In the genomic region with DNA sequence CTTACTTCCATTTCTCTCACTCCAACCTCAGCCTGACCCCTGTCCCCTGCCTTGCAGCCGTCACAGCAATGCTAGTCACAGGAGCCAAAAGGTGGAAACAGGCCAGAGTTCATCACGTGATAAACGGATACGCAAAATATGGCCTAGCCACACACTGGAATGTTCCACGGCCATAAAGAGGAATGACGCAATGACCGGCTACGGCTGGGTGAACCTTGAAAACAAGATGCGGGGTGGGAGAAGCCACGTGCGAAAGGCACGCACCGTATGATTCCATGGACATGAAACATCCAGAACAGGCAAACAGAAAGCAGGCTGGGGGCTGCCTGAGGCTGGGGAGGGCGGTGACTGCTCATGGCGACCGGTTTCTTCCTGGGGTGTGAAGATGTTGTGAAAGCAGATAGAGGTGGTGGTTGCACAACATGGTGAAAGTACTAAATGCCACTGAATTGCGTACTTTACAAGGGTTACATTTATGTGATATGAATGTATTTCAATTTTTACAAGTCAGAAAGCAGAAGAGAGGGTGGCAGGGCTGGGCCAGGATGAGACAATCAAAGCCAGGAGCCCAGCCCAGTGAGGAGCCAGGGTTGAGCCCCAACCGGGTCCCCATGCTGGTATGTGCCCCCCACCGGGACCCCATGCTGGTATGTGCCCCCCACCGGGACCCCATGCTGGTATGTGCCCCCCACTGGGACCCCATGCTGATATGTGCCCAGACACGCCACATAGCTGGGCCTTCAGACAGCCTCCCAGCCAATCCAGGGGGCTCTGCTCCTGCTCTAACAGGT, we compare ENCODE assay signal across 1 cellular context.
TF ChIP-seq lines count a peak whose summit lies in the region.

No MANE protein-coding gene starts in this region.

TF ChIP-seq in liver, 16 proteins besides CTCF, POLR2A, EP300 and RAD21 (continued from another document):
- TF ChIP-seq, protein P1, sequence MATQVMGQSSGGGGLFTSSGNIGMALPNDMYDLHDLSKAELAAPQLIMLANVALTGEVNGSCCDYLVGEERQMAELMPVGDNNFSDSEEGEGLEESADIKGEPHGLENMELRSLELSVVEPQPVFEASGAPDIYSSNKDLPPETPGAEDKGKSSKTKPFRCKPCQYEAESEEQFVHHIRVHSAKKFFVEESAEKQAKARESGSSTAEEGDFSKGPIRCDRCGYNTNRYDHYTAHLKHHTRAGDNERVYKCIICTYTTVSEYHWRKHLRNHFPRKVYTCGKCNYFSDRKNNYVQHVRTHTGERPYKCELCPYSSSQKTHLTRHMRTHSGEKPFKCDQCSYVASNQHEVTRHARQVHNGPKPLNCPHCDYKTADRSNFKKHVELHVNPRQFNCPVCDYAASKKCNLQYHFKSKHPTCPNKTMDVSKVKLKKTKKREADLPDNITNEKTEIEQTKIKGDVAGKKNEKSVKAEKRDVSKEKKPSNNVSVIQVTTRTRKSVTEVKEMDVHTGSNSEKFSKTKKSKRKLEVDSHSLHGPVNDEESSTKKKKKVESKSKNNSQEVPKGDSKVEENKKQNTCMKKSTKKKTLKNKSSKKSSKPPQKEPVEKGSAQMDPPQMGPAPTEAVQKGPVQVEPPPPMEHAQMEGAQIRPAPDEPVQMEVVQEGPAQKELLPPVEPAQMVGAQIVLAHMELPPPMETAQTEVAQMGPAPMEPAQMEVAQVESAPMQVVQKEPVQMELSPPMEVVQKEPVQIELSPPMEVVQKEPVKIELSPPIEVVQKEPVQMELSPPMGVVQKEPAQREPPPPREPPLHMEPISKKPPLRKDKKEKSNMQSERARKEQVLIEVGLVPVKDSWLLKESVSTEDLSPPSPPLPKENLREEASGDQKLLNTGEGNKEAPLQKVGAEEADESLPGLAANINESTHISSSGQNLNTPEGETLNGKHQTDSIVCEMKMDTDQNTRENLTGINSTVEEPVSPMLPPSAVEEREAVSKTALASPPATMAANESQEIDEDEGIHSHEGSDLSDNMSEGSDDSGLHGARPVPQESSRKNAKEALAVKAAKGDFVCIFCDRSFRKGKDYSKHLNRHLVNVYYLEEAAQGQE (IDR thresholded peaks at IDR 0.05) = peak; percentile 69
TF ChIP-seq in liver: peak in this region for 13.
